ENCODE assay signal across 8 cellular contexts in genomic region chr3:72100626-72101187, GRCh38.
A peak's percentile ranks its signal among the peaks of the same experiment; 100 is the strongest.
DNase-seq lines count a peak whose midpoint lies in the region; ATAC-seq, FAIRE-seq and TF ChIP-seq lines count a peak whose summit lies in the region.

No MANE protein-coding gene starts in this region.

- no peaks in the 10 kb centered on the region for H3K27me3 Mint-ChIP-seq in activated naive CD8-positive, alpha-beta T cell treated with anti-CD3 and anti-CD28 coated beads for 36 hours
- peaks cover 63% of the 10 kb centered on the region for H3K27me3 Mint-ChIP-seq in type B pancreatic cell

- H3K4me3 Mint-ChIP-seq in activated naive CD8-positive, alpha-beta T cell treated with anti-CD3 and anti-CD28 coated beads for 36 hours = peak overlapping the region; percentile 80
- peak overlapping the region; percentile 86 for H3K4me3 Mint-ChIP-seq in type B pancreatic cell

- H3K9me3 ChIP-seq in left ventricle myocardium inferior (replicated peaks) = no peaks in the 10 kb centered on the region

- H3K27ac Mint-ChIP-seq in activated naive CD8-positive, alpha-beta T cell treated with anti-CD3 and anti-CD28 coated beads for 36 hours = peak overlapping the region; percentile 86
- peak overlapping the region; percentile 31 for H3K27ac Mint-ChIP-seq in type B pancreatic cell

- no peak for TF ChIP-seq CTCF in D721Med (IDR thresholded peaks at IDR 0.05; ENCODE audit: insufficient read depth, missing control alignments)
- TF ChIP-seq CTCF in HL-60 (IDR thresholded peaks at IDR 0.05; ENCODE audit: insufficient read depth, low read length) = no peak
- no peak for TF ChIP-seq CTCF in left ventricle myocardium inferior (IDR thresholded peaks at IDR 0.05; ENCODE audit: borderline replicate concordance)
- no peak for TF ChIP-seq CTCF in type B pancreatic cell (conservative IDR thresholded peaks at IDR 0.05)

- H3K27ac ChIP-seq in HL-60 (replicated peaks) = peak overlapping the region; percentile 79
- H3K27ac ChIP-seq in left ventricle myocardium inferior (replicated peaks) = no peak overlapping the region

- no peaks in the 10 kb centered on the region for H3K36me3 ChIP-seq in left ventricle myocardium inferior

- H3K27me3 ChIP-seq in HL-60 (ENCODE audit: insufficient read depth, poor library complexity, severe bottlenecking) = no peaks in the 10 kb centered on the region
- H3K27me3 ChIP-seq in left ventricle myocardium inferior (ENCODE audit: low read depth) = peaks cover 52% of the 10 kb centered on the region

- no peaks in the 10 kb centered on the region for H3K36me3 Mint-ChIP-seq in activated naive CD8-positive, alpha-beta T cell treated with anti-CD3 and anti-CD28 coated beads for 36 hours
- H3K36me3 Mint-ChIP-seq in type B pancreatic cell = no peaks in the 10 kb centered on the region

- FAIRE-seq in D721Med (lab: Jason Lieb, UNC) = no peak

- DNase-seq in D721Med (ENCODE audit: insufficient read length, low spot score) = peak; percentile 59
- peak; percentile 90 to 98 for DNase-seq in HL-60 (ENCODE audit: low read depth in 1 of 2, low spot score in 1 of 2)
- peak; percentile 90 for DNase-seq in activated naive CD8-positive, alpha-beta T cell treated with anti-CD3 and anti-CD28 coated beads for 36 hours
- DNase-seq in left ventricle myocardium inferior = peak; percentile 86
- peak; percentile 97 for DNase-seq in posterior vena cava (ENCODE audit: low spot score)
- peak; percentile 85 for DNase-seq in type B pancreatic cell (ENCODE audit: extremely low spot score, unreplicated experiment)

- intact Hi-C loops in left ventricle myocardium inferior (cut with micrococcal nuclease) = no loop called here
- intact Hi-C loops in posterior vena cava (cut with DNase I) = no loop called here

- H3K4me1 Mint-ChIP-seq in activated naive CD8-positive, alpha-beta T cell treated with anti-CD3 and anti-CD28 coated beads for 36 hours = peaks cover 31% of the 10 kb centered on the region
- peaks cover 28% of the 10 kb centered on the region for H3K4me1 Mint-ChIP-seq in type B pancreatic cell (ENCODE audit: unreplicated experiment)

- peaks cover 19% of the 10 kb centered on the region for H3K4me1 ChIP-seq in left ventricle myocardium inferior

- H3K4me3 ChIP-seq in HL-60 (replicated peaks; ENCODE audit: insufficient read depth, low read length) (peak overlapping the region; percentile 19), left ventricle myocardium inferior (peak overlapping the region; percentile 59)

- H3K9me3 Mint-ChIP-seq in activated naive CD8-positive, alpha-beta T cell treated with anti-CD3 and anti-CD28 coated beads for 36 hours = no peaks in the 10 kb centered on the region
- H3K9me3 Mint-ChIP-seq in type B pancreatic cell = no peaks in the 10 kb centered on the region

- ATAC-seq in GM19468 (IDR thresholded peaks at IDR 0.05; ENCODE audit: extremely low read depth, unreplicated experiment) (peak; percentile 54), SK-N-SH treated with all-trans-retinoic acid at 6 μM for 48 hours (peak; percentile 79)

TF ChIP-seq in SK-N-SH treated with all-trans-retinoic acid at 6 μM for 48 hours, 23 proteins besides CTCF, POLR2A, EP300 and RAD21:
- no peak for TF ChIP-seq ZNF8 (CRISPR knock-in tag; IDR thresholded peaks at IDR 0.05)
- no peak for TF ChIP-seq TOX (CRISPR knock-in tag; IDR thresholded peaks at IDR 0.05; ENCODE audit: borderline replicate concordance)
- TF ChIP-seq CSDC2 (CRISPR knock-in tag; IDR thresholded peaks at IDR 0.05) = no peak
- TF ChIP-seq GLIS3 (CRISPR knock-in tag; IDR thresholded peaks at IDR 0.05) = no peak
- no peak for TF ChIP-seq ARNTL (CRISPR knock-in tag; IDR thresholded peaks at IDR 0.05; ENCODE audit: borderline replicate concordance, low read depth)
- no peak for TF ChIP-seq SNAI2 (CRISPR knock-in tag; IDR thresholded peaks at IDR 0.05)
- no peak for TF ChIP-seq PPARA (CRISPR knock-in tag; IDR thresholded peaks at IDR 0.05; ENCODE audit: borderline replicate concordance)
- no peak for TF ChIP-seq OSR1 (CRISPR knock-in tag; IDR thresholded peaks at IDR 0.05)
- TF ChIP-seq RARB (CRISPR knock-in tag; IDR thresholded peaks at IDR 0.05) = no peak
- TF ChIP-seq ISL1 (CRISPR knock-in tag; IDR thresholded peaks at IDR 0.05) = no peak
- no peak for TF ChIP-seq TSHZ2 (CRISPR knock-in tag; IDR thresholded peaks at IDR 0.05)
